Comparison of ENCODE assay signal across 23 cellular contexts in genomic region chr3:153577059-153577736, GRCh38.
"Had no signal": no experiment of that assay in that cellular context is flagged by ENCODE, and none has a peak within 500 bp of the region (broad histone marks: within the 10 kb centered on the region; RNA-seq: fewer than 3 reads in every experiment).

No MANE protein-coding gene starts in this region.

- H3K27me3 ChIP-seq: cardiac muscle cell, esophagus squamous epithelium, gastrocnemius medialis, neural progenitor cell had no signal

- H3K9me3 ChIP-seq: esophagus squamous epithelium, gastrocnemius medialis, left ventricle myocardium inferior, thoracic aorta had no signal

- FAIRE-seq: small intestine had no signal

- H3K9ac ChIP-seq: neural progenitor cell had no signal

- H3K4me2 ChIP-seq: neural progenitor cell had no signal

- H3K4me3 ChIP-seq: cardiac muscle cell, esophagus squamous epithelium, gastrocnemius medialis, left ventricle myocardium inferior, neural progenitor cell, thoracic aorta had no signal

- H2AFZ ChIP-seq: neural progenitor cell had no signal

- H3K4me1 ChIP-seq: esophagus squamous epithelium, gastrocnemius medialis, left ventricle myocardium inferior, neural progenitor cell had no signal

- ATAC-seq: gastrocnemius medialis; naive thymus-derived CD8-positive, alpha-beta T cell; sciatic nerve; stimulated activated memory B cell treated with anti-CD40 and anti-IgM and Interleukin-4, amounts not matched to agents 10 μg/mL and 1 μg/mL and 100 μg/mL, for 72 hours; WTC11 had no signal

- DNase-seq: activated CD4-positive, alpha-beta memory T cell treated with anti-CD3 and anti-CD28 coated beads for 36 hours; activated CD4-positive, alpha-beta T cell treated with anti-CD3 and anti-CD28 coated beads for 4 hours; activated naive CD4-positive, alpha-beta T cell treated with Interleukin-2 at 50 U/mL for 16 hours; activated naive CD8-positive, alpha-beta T cell treated with anti-CD3 and anti-CD28 coated beads, Interleukin-2, amount 10 ng/mL, durations not matched to agents 7 days and 5 days; amygdala; cortex of kidney; endodermal cell; esophagus squamous epithelium; gastrocnemius medialis; hippocampal formation; left ventricle myocardium inferior; mammary epithelial cell; naive thymus-derived CD8-positive, alpha-beta T cell; posterior cingulate gyrus; small intestine; stimulated activated CD4-positive, alpha-beta T cell treated with anti-CD3 and anti-CD28 coated beads, Interleukin-2, amount 100 ng/mL, for 24 hours; T1000 had no signal

- H3K36me3 ChIP-seq: cardiac muscle cell, esophagus squamous epithelium, gastrocnemius medialis, left ventricle myocardium inferior, neural progenitor cell, thoracic aorta had no signal
